1 cellular context compared by ENCODE assay signal in genomic region chr9:123131993-123132392, GRCh38.
TF ChIP-seq lines count a peak whose summit lies in the region.

No MANE protein-coding gene starts in this region.

TF ChIP-seq in WTC11, 78 proteins besides CTCF, POLR2A, EP300 and RAD21 (continued from another document):
- TF ChIP-seq AR (CRISPR knock-in tag; IDR thresholded peaks at IDR 0.05) (no peak), IRF2 (CRISPR knock-in tag; IDR thresholded peaks at IDR 0.05; ENCODE audit: borderline replicate concordance, low read depth) (no peak), FOXP1 (CRISPR knock-in tag; IDR thresholded peaks at IDR 0.05; ENCODE audit: borderline replicate concordance) (no peak)
TF ChIP-seq in WTC11: peak in this region for 1.
